Comparison of ENCODE assay signal across 9 cellular contexts in genomic region chr12:12788675-12789368, GRCh38.
A peak's percentile ranks its signal among the peaks of the same experiment; 100 is the strongest.
DNase-seq lines count a peak whose midpoint lies in the region; ATAC-seq and TF ChIP-seq lines count a peak whose summit lies in the region.
"Had no signal": no experiment of that assay in that cellular context is flagged by ENCODE, and none has a peak within 500 bp of the region (broad histone marks: within the 10 kb centered on the region; RNA-seq: fewer than 3 reads in every experiment).

No MANE protein-coding gene starts in this region.

- DNase-seq in NCI-H187 (lab: John Stamatoyannopoulos, UW) (peak; percentile 34 to 64), T-helper 22 cell (ENCODE audit: low read depth) (peak; percentile 18), astrocyte of the spinal cord (ENCODE audit: low read depth, low spot score) (peak; percentile 82), hypothalamus (lab: John Stamatoyannopoulos, UW) (peak in 32 of 51 donors; percentile 6 to 76 (median 37))
- DNase-seq in stimulated activated CD4-positive, alpha-beta T cell treated with anti-CD3 and anti-CD28 coated beads, Interleukin-12 subunit alpha, Interleukin-12 subunit beta, amount 100 ng/mL, for 24 hours (ENCODE audit: low read depth in 2 of 2), result peak; percentile 16 to 48

- peak; percentile 36 for ATAC-seq in HG02588 (IDR thresholded peaks at IDR 0.05; ENCODE audit: unreplicated experiment)
- ATAC-seq in HG03025 (IDR thresholded peaks at IDR 0.05; ENCODE audit: low FRiP score, unreplicated experiment), result no peak

- TF ChIP-seq CTCF in GM12801 (IDR thresholded peaks at IDR 0.05; ENCODE audit: extremely low read depth, insufficient read length), result peak; percentile 19
- peak; percentile 75 for TF ChIP-seq CTCF in astrocyte of the spinal cord (IDR thresholded peaks at IDR 0.05; ENCODE audit: low read depth, low read length)

- in situ Hi-C loops in astrocyte of the spinal cord (cut with HindIII; ENCODE audit: low sequenced_read_pairs), result no loop called here

- H3K4me3 ChIP-seq in astrocyte of the spinal cord (ENCODE audit: low read depth, low read length), result no peak overlapping the region
- H3K4me3 ChIP-seq: skin epidermis had no signal

Comparison
In these comparisons a context has a peak if more than half of its experiments do, and no peak if none do; other contexts are left out.
1. DNase-seq: peak in every context shown above with its lines; median percentile 82 in astrocyte of the spinal cord; 49 in NCI-H187; 37 in hypothalamus; 32 in stimulated activated CD4-positive, alpha-beta T cell treated with anti-CD3 and anti-CD28 coated beads, Interleukin-12 subunit alpha, Interleukin-12 subunit beta, amount 100 ng/mL, for 24 hours; 18 in T-helper 22 cell.